ENCODE assay signal across 19 cellular contexts in genomic region chr1:213492161-213493041, GRCh38.
DNase-seq lines count a peak whose midpoint lies in the region; ATAC-seq and TF ChIP-seq lines count a peak whose summit lies in the region.
"Had no signal": no experiment of that assay in that cellular context is flagged by ENCODE, and none has a peak within 500 bp of the region (broad histone marks: within the 10 kb centered on the region; RNA-seq: fewer than 3 reads in every experiment).

No MANE protein-coding gene starts in this region.

- H3K27me3 ChIP-seq in testis = no peaks in the 10 kb centered on the region
- H3K27me3 ChIP-seq in left lung = no peaks in the 10 kb centered on the region
- H3K27me3 ChIP-seq in colonic mucosa = no peaks in the 10 kb centered on the region

- no peak for TF ChIP-seq CTCF in glutamatergic neuron (IDR thresholded peaks at IDR 0.05; ENCODE audit: partially characterized antibody, unreplicated experiment)
- TF ChIP-seq CTCF in testis (IDR thresholded peaks at IDR 0.05) = no peak
- TF ChIP-seq CTCF in left lung (IDR thresholded peaks at IDR 0.05) = no peak
- no peak for TF ChIP-seq CTCF in colonic mucosa (IDR thresholded peaks at IDR 0.05)

- H3K9me3 ChIP-seq in testis (no peaks in the 10 kb centered on the region), left lung (no peaks in the 10 kb centered on the region), colonic mucosa (no peaks in the 10 kb centered on the region)
- H3K9me3 ChIP-seq: SK-N-SH had no signal

- no peaks in the 10 kb centered on the region for H3K36me3 ChIP-seq in testis (ENCODE audit: low read depth, missing control alignments)
- H3K36me3 ChIP-seq in left lung = no peaks in the 10 kb centered on the region
- no peaks in the 10 kb centered on the region for H3K36me3 ChIP-seq in colonic mucosa

- H3K27ac Mint-ChIP-seq in activated CD4-positive, alpha-beta T cell treated with anti-CD3 and anti-CD28 coated beads, Interleukin-2, amount 10 ng/mL, durations not matched to agents 24 days and 14 days = no peak overlapping the region
- H3K27ac Mint-ChIP-seq in glutamatergic neuron (ENCODE audit: unreplicated experiment) = no peak overlapping the region
- H3K27ac Mint-ChIP-seq: CD8-positive, alpha-beta T cell had no signal

- H3K4me3 ChIP-seq in testis = no peak overlapping the region
- no peak overlapping the region for H3K4me3 ChIP-seq in left lung
- H3K4me3 ChIP-seq in colonic mucosa = no peak overlapping the region

- no peak for TF ChIP-seq POLR2A in testis (IDR thresholded peaks at IDR 0.05)

- H3K27ac ChIP-seq in testis (peak overlapping the region; percentile 9), left lung (no peak overlapping the region), colonic mucosa (no peak overlapping the region)

- H3K9ac ChIP-seq in colonic mucosa (ENCODE audit: low read depth in 2 of 2, low read length in 2 of 2) = no peak overlapping the region
- H3K9ac ChIP-seq: SK-N-SH had no signal

- H3K9me3 Mint-ChIP-seq in activated CD4-positive, alpha-beta T cell treated with anti-CD3 and anti-CD28 coated beads, Interleukin-2, amount 10 ng/mL, durations not matched to agents 24 days and 14 days = no peaks in the 10 kb centered on the region
- no peaks in the 10 kb centered on the region for H3K9me3 Mint-ChIP-seq in glutamatergic neuron (ENCODE audit: unreplicated experiment)
- H3K9me3 Mint-ChIP-seq: CD8-positive, alpha-beta T cell had no signal

- 53 to 62% methylated on average over 21 of the region's 21 CpGs for WGBS in testis, 2 donors

- in situ Hi-C loops in SK-MEL-5 (cut with HindIII; ENCODE audit: low pct_unique_long_range_greater_than_20kb, low sequenced_read_pairs) = no loop called here

- H3K4me1 ChIP-seq in testis (no peaks in the 10 kb centered on the region), left lung (no peaks in the 10 kb centered on the region), colonic mucosa (no peaks in the 10 kb centered on the region)

- intact Hi-C loops in activated CD4-positive, alpha-beta T cell treated with anti-CD3 and anti-CD28 coated beads, Interleukin-2, amount 10 ng/mL, durations not matched to agents 24 days and 14 days (cut with micrococcal nuclease) = no loop called here
- intact Hi-C loops in testis (cut with DNase I; ENCODE audit: low total_unique reads) (no loop called here), left lung (cut with DNase I) (no loop called here), colonic mucosa (cut with DNase I) (no loop called here)

- H3K27me3 Mint-ChIP-seq in activated CD4-positive, alpha-beta T cell treated with anti-CD3 and anti-CD28 coated beads, Interleukin-2, amount 10 ng/mL, durations not matched to agents 24 days and 14 days = peaks cover 4% of the 10 kb centered on the region
- H3K27me3 Mint-ChIP-seq in glutamatergic neuron (ENCODE audit: unreplicated experiment) = peaks cover 2% of the 10 kb centered on the region

- peak; percentile 43 for DNase-seq in activated CD4-positive, alpha-beta T cell treated with anti-CD3 and anti-CD28 coated beads, Interleukin-2, amount 10 ng/mL, durations not matched to agents 24 days and 14 days
- no peak for DNase-seq in activated CD4-positive, alpha-beta T cell treated with anti-CD3 and anti-CD28 coated beads, Interleukin-2, amount 50 U/mL, for 4 hours
- DNase-seq in SK-MEL-5 (ENCODE audit: low read depth, low spot score) (peak; percentile 83), glutamatergic neuron (peak; percentile 27), testis (peak; percentile 46), inferior parietal cortex (ENCODE audit: extremely low spot score) (no peak), left lung (no peak), colonic mucosa (no peak)
- DNase-seq: AML-193; C1 segment of cervical spinal cord; Calu3; CD8-positive, alpha-beta T cell; IMR-90; Karpas-422; NCI-H1694 treated with DMSO at 0.1 percent for 48 hours; NCI-H2081 treated with DMSO at 0.1 percent for 48 hours; NCI-H524 treated with DMSO at 0.1 percent for 48 hours; SHP77; SK-N-SH had no signal

- ATAC-seq in left lung = no peak
- ATAC-seq: CD8-positive, alpha-beta T cell had no signal

- H3K4me3 Mint-ChIP-seq in activated CD4-positive, alpha-beta T cell treated with anti-CD3 and anti-CD28 coated beads, Interleukin-2, amount 10 ng/mL, durations not matched to agents 24 days and 14 days = no peak overlapping the region
- no peak overlapping the region for H3K4me3 Mint-ChIP-seq in glutamatergic neuron (ENCODE audit: unreplicated experiment)
- H3K4me3 Mint-ChIP-seq: CD8-positive, alpha-beta T cell had no signal

- H3K4me1 Mint-ChIP-seq in activated CD4-positive, alpha-beta T cell treated with anti-CD3 and anti-CD28 coated beads, Interleukin-2, amount 10 ng/mL, durations not matched to agents 24 days and 14 days = no peaks in the 10 kb centered on the region
- peaks cover 5% of the 10 kb centered on the region for H3K4me1 Mint-ChIP-seq in glutamatergic neuron (ENCODE audit: low read depth, unreplicated experiment)

- no peaks in the 10 kb centered on the region for H3K36me3 Mint-ChIP-seq in activated CD4-positive, alpha-beta T cell treated with anti-CD3 and anti-CD28 coated beads, Interleukin-2, amount 10 ng/mL, durations not matched to agents 24 days and 14 days (ENCODE audit: low read depth)
- no peaks in the 10 kb centered on the region for H3K36me3 Mint-ChIP-seq in glutamatergic neuron (ENCODE audit: unreplicated experiment)
- H3K36me3 Mint-ChIP-seq: CD8-positive, alpha-beta T cell had no signal

Comparison
In these comparisons a context has a peak if more than half of its experiments do, and no peak if none do; other contexts are left out.
1. DNase-seq: peak in activated CD4-positive, alpha-beta T cell treated with anti-CD3 and anti-CD28 coated beads, Interleukin-2, amount 10 ng/mL, durations not matched to agents 24 days and 14 days (single experiment), SK-MEL-5 (single experiment), glutamatergic neuron (single experiment) and testis (single experiment); none in activated CD4-positive, alpha-beta T cell treated with anti-CD3 and anti-CD28 coated beads, Interleukin-2, amount 50 U/mL, for 4 hours (0 of 2), inferior parietal cortex (single experiment), left lung (0 of 2) and colonic mucosa (single experiment).
2. H3K27ac ChIP-seq: peak in testis (2 of 2); none in left lung (0 of 2) and colonic mucosa (single experiment).